In the genomic region with DNA sequence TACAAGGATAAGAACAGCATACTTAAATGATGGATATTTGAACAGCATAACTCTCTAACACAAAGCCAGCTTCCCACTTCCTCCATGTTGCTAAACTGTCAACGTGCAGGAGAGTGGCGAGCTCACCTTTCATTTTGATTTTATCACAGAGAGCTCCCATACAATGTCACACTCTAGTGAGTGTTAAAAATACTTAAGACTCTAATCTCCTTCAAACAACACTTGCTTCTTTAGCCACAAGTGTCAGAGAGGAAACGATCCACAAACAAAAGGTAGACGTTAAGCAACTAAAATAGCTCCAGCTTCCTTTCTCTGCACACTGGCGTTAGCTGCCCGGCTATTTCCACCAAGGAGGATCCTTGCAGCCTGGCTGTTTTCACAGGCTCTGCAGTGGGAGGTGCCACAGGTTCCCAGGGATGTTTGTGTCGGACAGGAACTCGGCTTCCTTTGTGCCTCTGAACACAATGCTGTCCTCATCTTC, we compare ENCODE assay signal across 12 cellular contexts.
A peak's percentile ranks its signal among the peaks of the same experiment; 100 is the strongest.
DNase-seq lines count a peak whose midpoint lies in the region; ATAC-seq and TF ChIP-seq lines count a peak whose summit lies in the region.
"Had no signal": no experiment of that assay in that cellular context is flagged by ENCODE, and none has a peak within 500 bp of the region (broad histone marks: within the 10 kb centered on the region; RNA-seq: fewer than 3 reads in every experiment).

No MANE protein-coding gene starts in this region.

- CTCF ChIA-PET in activated CD4-positive, alpha-beta T cell treated with anti-CD3 and anti-CD28 coated beads, Interleukin-2, amount 10 ng/mL, durations not matched to agents 7 days and 5 days (lab: Charles Lee) = interaction anchor here (0.7 to 1.3 kb wide), 5 partner anchors 9 to 26 kb away, joined by 3 to 4 read pairs (median 3); no protein-coding TSS in a partner anchor

- H3K27ac Mint-ChIP-seq in activated CD4-positive, alpha-beta T cell treated with anti-CD3 and anti-CD28 coated beads, Interleukin-2, amount 10 ng/mL, durations not matched to agents 7 days and 5 days = peak overlapping the region; percentile 78
- H3K27ac Mint-ChIP-seq in T-helper 1 cell treated with Interleukin-12 subunit alpha and Interleukin-12 subunit beta and Interleukin-4 antibody, amounts not matched to agents 30 μg/mL and 1 μg/mL, for 36 hours = peak overlapping the region; percentile 65
- H3K27ac Mint-ChIP-seq: HFFc6, IgD-negative memory B cell had no signal

- ATAC-seq in GM21360 (IDR thresholded peaks at IDR 0.05; ENCODE audit: unreplicated experiment) = no peak

- no peaks in the 10 kb centered on the region for H3K27me3 Mint-ChIP-seq in activated CD4-positive, alpha-beta T cell treated with anti-CD3 and anti-CD28 coated beads, Interleukin-2, amount 10 ng/mL, durations not matched to agents 7 days and 5 days
- H3K27me3 Mint-ChIP-seq in T-helper 1 cell treated with Interleukin-12 subunit alpha and Interleukin-12 subunit beta and Interleukin-4 antibody, amounts not matched to agents 30 μg/mL and 1 μg/mL, for 36 hours (ENCODE audit: low read depth) = no peaks in the 10 kb centered on the region

- DNase-seq in activated CD4-positive, alpha-beta T cell treated with anti-CD3 and anti-CD28 coated beads, Interleukin-2, amount 10 ng/mL, durations not matched to agents 7 days and 5 days = no peak
- no peak for DNase-seq in activated CD4-positive, alpha-beta T cell treated with anti-CD3 and anti-CD28 coated beads, Interleukin-2, amount 50 U/mL, for 1 hour
- DNase-seq in cardiac muscle cell (ENCODE audit: low read depth in 1 of 2, low spot score in 1 of 2) (peak; percentile 15 to 69), renal cortical epithelial cell (ENCODE audit: low read depth) (peak; percentile 9), cerebellar cortex (ENCODE audit: low spot score) (no peak), kidney glomerular epithelial cell (lab: John Stamatoyannopoulos, UW) (no peak)
- DNase-seq: activated gamma-delta T cell, HFFc6, stomach had no signal

- H3K9me3 ChIP-seq in cardiac muscle cell (ENCODE audit: low read depth) = no peaks in the 10 kb centered on the region
- H3K9me3 ChIP-seq: stomach had no signal

- peaks cover 6% of the 10 kb centered on the region for H3K9me3 Mint-ChIP-seq in activated CD4-positive, alpha-beta T cell treated with anti-CD3 and anti-CD28 coated beads, Interleukin-2, amount 10 ng/mL, durations not matched to agents 7 days and 5 days
- no peaks in the 10 kb centered on the region for H3K9me3 Mint-ChIP-seq in T-helper 1 cell treated with Interleukin-12 subunit alpha and Interleukin-12 subunit beta and Interleukin-4 antibody, amounts not matched to agents 30 μg/mL and 1 μg/mL, for 36 hours
- H3K9me3 Mint-ChIP-seq: HFFc6 had no signal

- no peak overlapping the region for H3K27ac ChIP-seq in cardiac muscle cell

- H3K4me3 Mint-ChIP-seq in activated CD4-positive, alpha-beta T cell treated with anti-CD3 and anti-CD28 coated beads, Interleukin-2, amount 10 ng/mL, durations not matched to agents 7 days and 5 days = peak overlapping the region; percentile 40
- peak overlapping the region; percentile 5 for H3K4me3 Mint-ChIP-seq in T-helper 1 cell treated with Interleukin-12 subunit alpha and Interleukin-12 subunit beta and Interleukin-4 antibody, amounts not matched to agents 30 μg/mL and 1 μg/mL, for 36 hours
- H3K4me3 Mint-ChIP-seq: HFFc6 had no signal

- no peak overlapping the region for H3K4me3 ChIP-seq in cardiac muscle cell
- H3K4me3 ChIP-seq: stomach had no signal

- POLR2A ChIA-PET in activated CD4-positive, alpha-beta T cell treated with anti-CD3 and anti-CD28 coated beads, Interleukin-2, amount 10 ng/mL, durations not matched to agents 7 days and 5 days (lab: Charles Lee) = no interaction called here

- H3K4me1 ChIP-seq in cardiac muscle cell (ENCODE audit: low read depth) = peaks cover 4% of the 10 kb centered on the region
- H3K4me1 ChIP-seq: stomach had no signal

- peaks cover 35% of the 10 kb centered on the region for H3K4me1 Mint-ChIP-seq in activated CD4-positive, alpha-beta T cell treated with anti-CD3 and anti-CD28 coated beads, Interleukin-2, amount 10 ng/mL, durations not matched to agents 7 days and 5 days
- H3K4me1 Mint-ChIP-seq in T-helper 1 cell treated with Interleukin-12 subunit alpha and Interleukin-12 subunit beta and Interleukin-4 antibody, amounts not matched to agents 30 μg/mL and 1 μg/mL, for 36 hours (ENCODE audit: low read depth) = peaks cover 26% of the 10 kb centered on the region

- TF ChIP-seq CTCF in cardiac muscle cell (IDR thresholded peaks at IDR 0.05; ENCODE audit: low read depth, low read length) = no peak

- no peaks in the 10 kb centered on the region for H3K36me3 ChIP-seq in cardiac muscle cell
- H3K36me3 ChIP-seq: stomach had no signal

- H3K27me3 ChIP-seq in cardiac muscle cell = peaks cover 37% of the 10 kb centered on the region
- H3K27me3 ChIP-seq: stomach had no signal

- H3K36me3 Mint-ChIP-seq in activated CD4-positive, alpha-beta T cell treated with anti-CD3 and anti-CD28 coated beads, Interleukin-2, amount 10 ng/mL, durations not matched to agents 7 days and 5 days (ENCODE audit: low read depth) = no peaks in the 10 kb centered on the region
- H3K36me3 Mint-ChIP-seq in T-helper 1 cell treated with Interleukin-12 subunit alpha and Interleukin-12 subunit beta and Interleukin-4 antibody, amounts not matched to agents 30 μg/mL and 1 μg/mL, for 36 hours (ENCODE audit: low read depth) = no peaks in the 10 kb centered on the region
- H3K36me3 Mint-ChIP-seq: IgD-negative memory B cell had no signal

Comparison
In these comparisons a context has a peak if more than half of its experiments do, and no peak if none do; other contexts are left out.
1. DNase-seq: peak in cardiac muscle cell (2 of 2) and renal cortical epithelial cell (single experiment); none in activated CD4-positive, alpha-beta T cell treated with anti-CD3 and anti-CD28 coated beads, Interleukin-2, amount 10 ng/mL, durations not matched to agents 7 days and 5 days (single experiment), activated CD4-positive, alpha-beta T cell treated with anti-CD3 and anti-CD28 coated beads, Interleukin-2, amount 50 U/mL, for 1 hour (single experiment), cerebellar cortex (single experiment) and kidney glomerular epithelial cell (single experiment).